In genomic region chr12:56115329-56115728, GRCh38 we compare ENCODE assay signal across 6 cellular contexts. TPM values are rescaled to one million over a fixed set of nuclear protein-coding genes. Genes with fewer than 3 reads are reported as not detected.
A peak's percentile ranks its signal among the peaks of the same experiment; 100 is the strongest.
DNase-seq lines count a peak whose midpoint lies in the region; ATAC-seq and TF ChIP-seq lines count a peak whose summit lies in the region.

No MANE protein-coding gene starts in this region.

- TF ChIP-seq POLR2A in NB4 (IDR thresholded peaks at IDR 0.05; ENCODE audit: extremely low read depth, insufficient read length): no peak

- DNase-seq in NB4 (ENCODE audit: low read depth) (no peak), dermis blood vessel endothelial cell (peak; percentile 46), retinal pigment epithelial cell (ENCODE audit: low read depth) (no peak), COLO829 (ENCODE audit: low spot score) (no peak), NCI-H345 treated with DMSO at 0.1 percent for 48 hours (lab: John Stamatoyannopoulos, UW; ENCODE audit: unreplicated experiment) (no peak)

- TF ChIP-seq CTCF in NB4 (IDR thresholded peaks at IDR 0.05; ENCODE audit: low read depth, low read length): no peak
- no peak for TF ChIP-seq CTCF in retinal pigment epithelial cell (conservative IDR thresholded peaks at IDR 0.05; ENCODE audit: low read depth, low read length)

- ATAC-seq in HG03045 (IDR thresholded peaks at IDR 0.05; ENCODE audit: unreplicated experiment): no peak

- H3K4me3 ChIP-seq in NB4 (ENCODE audit: low read depth, low read length) (peak overlapping the region; percentile 86), retinal pigment epithelial cell (ENCODE audit: low read length) (peak overlapping the region; percentile 96)

RNA-seq across cellular contexts. Expression of gene RPL41, which starts 1.1 kb away (rescaled TPM):
- total RNA-seq in dermis blood vessel endothelial cell: 2,567 and 3,056 TPM in 2 replicates

RNA-seq across cellular contexts. Expression of gene ZC3H10, which starts 2.7 kb away (rescaled TPM):
- 4.7 and 5.6 TPM in 2 replicates for total RNA-seq in dermis blood vessel endothelial cell

RNA-seq across cellular contexts. Expression of gene PA2G4, which starts 11.0 kb away (rescaled TPM):
- 106 and 276 TPM in 2 replicates for total RNA-seq in dermis blood vessel endothelial cell

RNA-seq across cellular contexts. Expression of gene ESYT1, which starts 12.7 kb away (rescaled TPM):
- total RNA-seq in dermis blood vessel endothelial cell: 400 and 456 TPM in 2 replicates

RNA-seq across cellular contexts. Expression of gene ERBB3, which starts 35.4 kb away (rescaled TPM):
- 0.34 and 0.88 TPM in 2 replicates for total RNA-seq in dermis blood vessel endothelial cell
